ENCODE assay signal across 14 cellular contexts in the genomic region with DNA sequence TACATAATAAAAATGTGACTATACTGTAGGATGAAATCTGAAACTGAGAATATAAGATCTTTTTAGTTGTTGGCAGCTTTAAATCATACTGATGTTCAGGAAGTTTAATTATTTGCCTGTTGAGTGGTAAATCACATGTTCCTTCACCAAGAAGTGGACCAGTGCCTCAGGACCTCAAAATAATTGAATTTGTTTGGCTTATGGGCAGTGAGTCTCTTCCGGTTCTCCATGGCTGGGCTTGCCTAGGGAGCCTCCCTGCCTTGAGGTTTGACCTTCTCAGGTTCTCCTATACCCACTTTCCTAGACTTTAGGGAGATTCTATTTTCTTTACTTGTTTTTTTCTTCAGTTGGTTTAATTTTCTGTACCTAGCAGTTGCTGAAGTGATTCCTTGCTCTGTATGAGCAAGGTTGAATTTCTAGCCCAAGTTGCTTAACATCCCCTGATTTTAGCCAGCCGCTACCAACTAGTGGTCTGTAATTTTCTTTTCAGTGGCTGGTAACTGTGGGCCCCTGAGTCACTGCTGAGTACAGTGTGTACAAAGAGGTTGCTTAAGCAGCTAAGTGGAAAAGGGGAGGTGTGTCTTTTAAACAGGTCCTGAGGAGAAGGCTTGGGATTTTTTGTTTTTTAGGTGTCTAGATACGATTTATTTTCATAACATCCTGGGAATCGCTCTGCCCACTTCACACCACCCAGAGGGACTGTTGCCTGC.
DNase-seq lines count a peak whose midpoint lies in the region; ATAC-seq, FAIRE-seq and TF ChIP-seq lines count a peak whose summit lies in the region.
"Had no signal": no experiment of that assay in that cellular context is flagged by ENCODE, and none has a peak within 500 bp of the region (broad histone marks: within the 10 kb centered on the region; RNA-seq: fewer than 3 reads in every experiment).

No MANE protein-coding gene starts in this region.

- H3K27me3 ChIP-seq in bronchial epithelial cell (ENCODE audit: control insufficient read depth, insufficient read depth, low read length) (no peaks in the 10 kb centered on the region), lung (ENCODE audit: control insufficient read depth, insufficient read depth) (no peaks in the 10 kb centered on the region), tibial nerve (no peaks in the 10 kb centered on the region)

- H3K4me1 ChIP-seq in lung (ENCODE audit: control insufficient read depth in 2 of 2, insufficient read depth in 2 of 2, low read length in 2 of 2) (peaks cover 7 to 8% of the 10 kb centered on the region in 2 donors), tibial nerve (peaks cover 0 to 68% (median 15%) of the 10 kb centered on the region in 4 donors)

- 69 to 82% methylated on average over 4 of the region's 4 CpGs for WGBS in lung, 2 donors
- WGBS in tibial nerve, 2 donors: 86 to 88% methylated on average over 4 of the region's 4 CpGs

- H3K4me3 ChIP-seq in bronchial epithelial cell (ENCODE audit: low read depth, low read length) (no peak overlapping the region), lung (no peak overlapping the region), tibial nerve (no peak overlapping the region)

- TF ChIP-seq EP300 in tibial nerve (IDR thresholded peaks at IDR 0.05): peak in 1 of 2 donors; percentile 77

- TF ChIP-seq POLR2A in tibial nerve (IDR thresholded peaks at IDR 0.05): no peak

- no peak for FAIRE-seq in bronchial epithelial cell (lab: Jason Lieb, UNC)
- FAIRE-seq: D721Med, TTC549 had no signal

- no peaks in the 10 kb centered on the region for H3K36me3 ChIP-seq in bronchial epithelial cell (ENCODE audit: control insufficient read depth, insufficient read depth, low read length)
- H3K36me3 ChIP-seq in lung (ENCODE audit: control insufficient read depth in 2 of 2, insufficient read depth in 2 of 2, low read length in 2 of 2): peaks cover 6 to 17% of the 10 kb centered on the region in 2 donors
- peaks cover 0 to 33% (median 0%) of the 10 kb centered on the region in 3 donors for H3K36me3 ChIP-seq in tibial nerve

- intact Hi-C loops in posterior cingulate gyrus (cut with DNase I): loop anchor here (10.0 kb wide), 1 partner anchor 94 kb away; no protein-coding TSS in a partner anchor

- H3K27ac ChIP-seq in lung (ENCODE audit: low read depth in 1 of 2, low read length in 1 of 2): no peak overlapping the region
- H3K27ac ChIP-seq in tibial nerve: peak overlapping the region; percentile 31 to 80 (median 42)
- H3K27ac ChIP-seq: 22Rv1 had no signal

- peak; percentile 21 for ATAC-seq in lung (ENCODE audit: insufficient read depth, low FRiP score)
- no peak for ATAC-seq in HG02840 (IDR thresholded peaks at IDR 0.05; ENCODE audit: low FRiP score, unreplicated experiment)
- ATAC-seq: stimulated activated memory B cell treated with anti-CD40 and anti-IgM and Interleukin-4, amounts not matched to agents 10 μg/mL and 1 μg/mL and 100 μg/mL, for 72 hours had no signal

- H3K9me3 ChIP-seq in lung (ENCODE audit: control insufficient read depth in 2 of 2, insufficient read depth in 1 of 2, low read length in 1 of 2) (no peaks in the 10 kb centered on the region), tibial nerve (no peaks in the 10 kb centered on the region)

- TF ChIP-seq CTCF in bronchial epithelial cell (IDR thresholded peaks at IDR 0.05; ENCODE audit: insufficient read depth, low read length, severe bottlenecking) (no peak), lung (IDR thresholded peaks at IDR 0.05; ENCODE audit: control extremely low read depth, extremely low read depth) (no peak), tibial nerve (IDR thresholded peaks at IDR 0.05) (no peak)

- DNase-seq in NCI-H2227 (lab: John Stamatoyannopoulos, UW; ENCODE audit: unreplicated experiment) (peak; percentile 6), NCI-H2227 treated with DMSO at 0.1 percent for 48 hours (lab: John Stamatoyannopoulos, UW) (no peak), bronchial epithelial cell (ENCODE audit: low read depth) (peak; percentile 78), lung (ENCODE audit: low spot score) (no peak), tibial nerve (ENCODE audit: low spot score in 2 of 2) (peak in 1 of 2 donors; percentile 29), posterior cingulate gyrus (no peak)
- DNase-seq in activated effector memory CD4-positive, alpha-beta T cell treated with Interleukin-2 at 50 U/mL for 16 hours: no peak
- DNase-seq: activated CD8-positive, alpha-beta memory T cell treated with anti-CD3 and anti-CD28 coated beads, Interleukin-2, amount 50 U/mL, for 4 hours; islet precursor cell had no signal

Comparison
In these comparisons a context has a peak if more than half of its experiments do, and no peak if none do; other contexts are left out.
1. DNase-seq: peak in NCI-H2227 (single experiment) and bronchial epithelial cell (single experiment); none in NCI-H2227 treated with DMSO at 0.1 percent for 48 hours (single experiment), lung (single experiment), activated effector memory CD4-positive, alpha-beta T cell treated with Interleukin-2 at 50 U/mL for 16 hours (single experiment) and posterior cingulate gyrus (0 of 10).
2. H3K27ac ChIP-seq: peak in tibial nerve (4 of 4); none in lung (0 of 2).